ENCODE assay signal across 23 cellular contexts in the genomic region with DNA sequence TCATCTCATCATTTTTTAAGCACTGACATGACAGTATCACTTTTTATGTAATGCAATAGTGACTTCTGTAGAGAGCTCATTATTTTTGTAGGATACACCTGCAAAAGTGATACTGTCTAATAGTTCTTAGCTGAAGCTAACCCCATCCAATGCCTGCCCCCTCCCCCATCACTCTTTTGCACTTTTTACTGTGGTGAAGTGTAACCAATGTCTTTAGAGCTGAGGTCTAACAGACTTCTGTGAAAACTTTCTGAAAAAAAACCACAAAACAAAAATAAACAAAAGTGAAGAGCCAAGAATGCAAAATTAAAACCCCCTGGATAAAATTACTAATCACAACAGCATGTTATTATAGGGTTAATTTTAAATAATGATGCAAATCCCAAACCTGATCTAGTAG.
DNase-seq lines count a peak whose midpoint lies in the region; ATAC-seq and TF ChIP-seq lines count a peak whose summit lies in the region.
"Had no signal": no experiment of that assay in that cellular context is flagged by ENCODE, and none has a peak within 500 bp of the region (broad histone marks: within the 10 kb centered on the region; RNA-seq: fewer than 3 reads in every experiment).

No MANE protein-coding gene starts in this region.

- DNase-seq in H4 (ENCODE audit: low spot score), result peak; percentile 19
- DNase-seq in MM.1S, result peak; percentile 64
- DNase-seq in fibroblast of gingiva (ENCODE audit: low read depth), result peak; percentile 4
- DNase-seq in NCI-H1105 (lab: John Stamatoyannopoulos, UW), result no peak
- no peak for DNase-seq in GM19238 (ENCODE audit: insufficient read length, low spot score)
- no peak for DNase-seq in NCI-H1417 treated with DMSO at 0.1 percent for 48 hours (lab: John Stamatoyannopoulos, UW)
- DNase-seq: DMS53; EL; H9; HFFc6; KBM-7; MG63; NCI-H1048; NCI-H1436 treated with DMSO at 0.1 percent for 48 hours; NCI-H2029; NCI-H510A; NCI-H748 treated with DMSO at 0.1 percent for 48 hours; NK-92 treated with Interleukin-12 subunit alpha and Interleukin-12 subunit beta, amount 100 ng/mL, for 24 hours; T-helper 1 cell had no signal

- no peak overlapping the region for H3K9ac ChIP-seq in BLaER1 treated with 17β-estradiol and CSF1 and Interleukin-3, amounts not matched to agents 10 nM and 100 nM
- H3K9ac ChIP-seq in MM.1S (ENCODE audit: low read length), result no peak overlapping the region

- no peak for ATAC-seq in GM21825 (IDR thresholded peaks at IDR 0.05; ENCODE audit: unreplicated experiment)
- ATAC-seq: HepG2 had no signal

- no peak for TF ChIP-seq CTCF in MM.1S (IDR thresholded peaks at IDR 0.05; ENCODE audit: low read length)

- peak overlapping the region in 9 of 11 experiments; percentile 0 to 92 (median 60); a peak in 17 of 22 replicates for H3K4me2 ChIP-seq in BLaER1 treated with 17β-estradiol and CSF1 and Interleukin-3, amounts not matched to agents 10 nM and 100 nM
- H3K4me2 ChIP-seq in MM.1S (ENCODE audit: low read depth, low read length), result no peak overlapping the region

- no peak overlapping the region for H2AFZ ChIP-seq in MM.1S (ENCODE audit: low read length)

- peaks cover 0 to 61% (median 24%) of the 10 kb centered on the region in 11 experiments; a peak in 14 of 22 replicates for H3K27me3 ChIP-seq in BLaER1 treated with 17β-estradiol and CSF1 and Interleukin-3, amounts not matched to agents 10 nM and 100 nM
- no peaks in the 10 kb centered on the region for H3K27me3 ChIP-seq in MM.1S (replicated peaks; ENCODE audit: insufficient read depth, low read length)
- H3K27me3 ChIP-seq: MG63, SJSA1 had no signal

- H3K9me2 ChIP-seq in MM.1S (replicated peaks; ENCODE audit: insufficient read depth, low read length), result no peaks in the 10 kb centered on the region

- no peak overlapping the region for H3K4me3 ChIP-seq in BLaER1 treated with 17β-estradiol and CSF1 and Interleukin-3, amounts not matched to agents 10 nM and 100 nM
- no peak overlapping the region for H3K4me3 ChIP-seq in MM.1S (ENCODE audit: low read length)
- H3K4me3 ChIP-seq: MG63, SJSA1 had no signal

- peaks cover 26 to 64% (median 44%) of the 10 kb centered on the region in 10 experiments for H3K4me1 ChIP-seq in BLaER1 treated with 17β-estradiol and CSF1 and Interleukin-3, amounts not matched to agents 10 nM and 100 nM
- peaks cover 12% of the 10 kb centered on the region for H3K4me1 ChIP-seq in MM.1S (ENCODE audit: low read length)

- H3K9me3 ChIP-seq in BLaER1 treated with 17β-estradiol and CSF1 and Interleukin-3, amounts not matched to agents 10 nM and 100 nM (replicated peaks in 1 of 11), result no peaks in the 10 kb centered on the region
- H3K9me3 ChIP-seq in MM.1S (replicated peaks; ENCODE audit: insufficient read depth, low read length), result no peaks in the 10 kb centered on the region
- H3K9me3 ChIP-seq: MG63, SJSA1 had no signal

- H4K20me1 ChIP-seq in BLaER1 treated with 17β-estradiol and CSF1 and Interleukin-3, amounts not matched to agents 10 nM and 100 nM, result peaks cover 0 to 27% (median 7%) of the 10 kb centered on the region in 11 experiments; a peak in 10 of 22 replicates
- no peaks in the 10 kb centered on the region for H4K20me1 ChIP-seq in MM.1S (ENCODE audit: insufficient read depth, low read length)

- no peaks in the 10 kb centered on the region for H3K79me2 ChIP-seq in MM.1S (ENCODE audit: low read length)

- no peak overlapping the region for H3K27ac ChIP-seq in BLaER1 treated with 17β-estradiol and CSF1 and Interleukin-3, amounts not matched to agents 10 nM and 100 nM
- no peak overlapping the region for H3K27ac ChIP-seq in MM.1S (ENCODE audit: low read length)
- H3K27ac ChIP-seq: SJSA1 had no signal

- H3K36me3 ChIP-seq in BLaER1 treated with 17β-estradiol and CSF1 and Interleukin-3, amounts not matched to agents 10 nM and 100 nM, result no peaks in the 10 kb centered on the region; a peak in 1 of 22 replicates
- no peaks in the 10 kb centered on the region for H3K36me3 ChIP-seq in MM.1S (replicated peaks; ENCODE audit: insufficient read depth, low read length)
- H3K36me3 ChIP-seq: MG63, SJSA1 had no signal

- peaks cover 8% of the 10 kb centered on the region; the same call in 1 of the 2 replicates for H3F3A ChIP-seq in MM.1S (ENCODE audit: insufficient read depth, low read length)

Comparison
In these comparisons a context has a peak if more than half of its experiments do, and no peak if none do; other contexts are left out.
1. DNase-seq: peak in H4 (single experiment), MM.1S (single experiment) and fibroblast of gingiva (single experiment); none in NCI-H1105 (single experiment), GM19238 (single experiment) and NCI-H1417 treated with DMSO at 0.1 percent for 48 hours (single experiment).